Comparison of ENCODE assay signal across 24 cellular contexts in the genomic region with DNA sequence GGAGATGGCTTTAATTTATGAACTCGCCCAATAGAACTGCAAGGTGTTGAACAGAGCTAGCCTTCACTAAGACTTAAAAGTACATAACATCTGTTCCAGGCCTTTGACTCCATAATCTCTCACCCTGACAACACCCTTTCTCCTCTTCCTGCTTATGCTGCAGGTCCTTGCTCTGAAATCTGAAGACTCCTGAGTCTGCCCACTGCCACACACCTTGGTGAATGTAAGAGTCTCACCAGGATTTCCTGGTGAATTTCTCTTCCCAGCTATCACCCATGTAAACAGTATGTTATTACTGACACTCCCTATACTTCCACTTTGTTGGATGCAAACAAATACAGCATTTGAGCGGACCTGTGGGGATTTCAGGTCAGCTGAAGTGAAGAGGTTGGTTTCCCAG.
"Had no signal": no experiment of that assay in that cellular context is flagged by ENCODE, and none has a peak within 500 bp of the region (broad histone marks: within the 10 kb centered on the region; RNA-seq: fewer than 3 reads in every experiment).

No MANE protein-coding gene starts in this region.

- H3K27me3 ChIP-seq: esophagus squamous epithelium, gastroesophageal sphincter, neutrophil, right lobe of liver, spleen, thyroid gland, upper lobe of right lung, vagina had no signal

- H3K4me3 ChIP-seq: esophagus squamous epithelium, gastroesophageal sphincter, left ventricle myocardium inferior, lower lobe of right lung, psoas muscle, right lobe of liver, spleen, thyroid gland, upper lobe of right lung, vagina had no signal

- H3K4me3 Mint-ChIP-seq: immature natural killer cell, memory B cell, mesothelial cell of epicardium, naive B cell, nephron had no signal

- H3K4me1 Mint-ChIP-seq: immature natural killer cell, memory B cell, mesothelial cell of epicardium, nephron had no signal

- H3K27ac ChIP-seq: epithelial cell of prostate, esophagus squamous epithelium, gastroesophageal sphincter, left ventricle myocardium inferior, lower lobe of right lung, neutrophil, psoas muscle, right lobe of liver, spleen, thyroid gland, upper lobe of right lung, vagina had no signal

- H3K4me1 ChIP-seq: esophagus squamous epithelium, gastroesophageal sphincter, left ventricle myocardium inferior, lower lobe of right lung, psoas muscle, right lobe of liver, spleen, thyroid gland, upper lobe of right lung, vagina had no signal

- H3K27ac Mint-ChIP-seq: immature natural killer cell, memory B cell, mesothelial cell of epicardium, naive B cell, nephron had no signal

- H3K9me3 ChIP-seq: gastroesophageal sphincter, neutrophil, psoas muscle, right lobe of liver, thyroid gland, upper lobe of right lung, vagina had no signal

- H3K36me3 ChIP-seq: esophagus squamous epithelium, gastroesophageal sphincter, left ventricle myocardium inferior, lower lobe of right lung, neutrophil, right lobe of liver, spleen, thyroid gland, upper lobe of right lung, vagina had no signal

- H3K9me3 Mint-ChIP-seq: immature natural killer cell had no signal

- DNase-seq: effector memory CD4-positive, alpha-beta T cell; esophagus squamous epithelium; foreskin fibroblast; immature natural killer cell; left ventricle myocardium inferior; lower lobe of right lung; naive B cell; psoas muscle; retina; right lobe of liver; spleen; stimulated activated CD4-positive, alpha-beta T cell treated with anti-CD3 and anti-CD28 coated beads, Interleukin-15, amount 100 ng/mL, for 24 hours; stimulated activated CD4-positive, alpha-beta T cell treated with anti-CD3 and anti-CD28 coated beads, Interleukin-1b, Interleukin-23, amount 100 ng/mL, for 48 hours; stimulated activated CD4-positive, alpha-beta T cell treated with anti-CD3 and anti-CD28 coated beads, Interleukin-4, amount 100 ng/mL, for 24 hours; stimulated activated naive CD4-positive, alpha-beta T cell; thyroid gland; upper lobe of right lung had no signal

- H3K36me3 Mint-ChIP-seq: immature natural killer cell, memory B cell, naive B cell had no signal

- ATAC-seq: gastroesophageal sphincter, lower lobe of right lung, psoas muscle, right lobe of liver, upper lobe of right lung had no signal
